ENCODE assay signal across 14 cellular contexts in the genomic region with DNA sequence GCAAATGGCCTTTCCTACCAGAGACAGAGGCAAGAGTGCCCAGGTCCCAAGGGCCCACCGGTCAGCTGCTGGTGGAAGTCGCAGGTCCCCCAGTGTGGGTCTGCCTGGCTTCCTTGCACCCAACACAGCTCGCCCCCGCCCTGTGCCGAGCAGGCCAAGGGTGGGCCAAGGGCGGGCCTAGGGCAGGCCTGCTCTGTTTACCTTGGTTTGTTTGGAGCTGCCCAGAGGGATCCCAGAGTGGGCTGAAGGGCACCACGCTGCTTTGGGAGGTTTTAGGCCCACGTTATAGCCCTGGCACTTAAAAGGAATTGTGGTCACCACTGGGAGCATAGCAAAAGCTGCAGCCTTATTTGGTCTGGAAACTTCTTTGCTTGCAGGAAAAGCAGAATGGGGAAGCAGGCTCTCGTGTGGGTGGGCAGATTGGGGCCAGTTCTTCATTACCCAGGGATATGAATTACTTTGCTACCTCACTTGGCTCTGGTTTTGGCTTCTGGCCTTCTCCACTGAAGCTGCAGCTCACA. TPM values are rescaled to one million over a fixed set of nuclear protein-coding genes. Genes with fewer than 3 reads are reported as not detected.
DNase-seq lines count a peak whose midpoint lies in the region; ATAC-seq and TF ChIP-seq lines count a peak whose summit lies in the region.
"Had no signal": no experiment of that assay in that cellular context is flagged by ENCODE, and none has a peak within 500 bp of the region (broad histone marks: within the 10 kb centered on the region; RNA-seq: fewer than 3 reads in every experiment).

No MANE protein-coding gene starts in this region.

- ATAC-seq in WTC11: peak; percentile 29; the same call in 1 of the 2 replicates
- ATAC-seq in left lobe of liver: peak; percentile 28
- ATAC-seq in GM19395 (IDR thresholded peaks at IDR 0.05; ENCODE audit: unreplicated experiment): no peak
- no peak for ATAC-seq in foreskin keratinocyte

- WGBS in testis, 2 donors: 49 to 57% methylated on average over 8 to 9 of the region's 9 CpGs

- TF ChIP-seq CTCF in WTC11 (IDR thresholded peaks at IDR 0.05): no peak
- TF ChIP-seq CTCF in testis (IDR thresholded peaks at IDR 0.05): no peak
- TF ChIP-seq CTCF in foreskin keratinocyte (conservative IDR thresholded peaks at IDR 0.05): no peak

- peaks cover 5% of the 10 kb centered on the region; the same call in 1 of the 2 replicates for H3K36me3 Mint-ChIP-seq in WTC11

- no peaks in the 10 kb centered on the region for H3K9me3 ChIP-seq in testis

- 0 out of 2 replicates have a peak, but pooled peaks cover 4% of the 10 kb centered on the region for H3K4me1 Mint-ChIP-seq in WTC11

- no peak overlapping the region for H3K4me3 ChIP-seq in testis

- CTCF ChIA-PET in WTC11 (lab: Charles Lee): interaction anchor here (0.6 to 1.5 kb wide), 5 partner anchors 14 to 144 kb away, joined by 3 to 4 read pairs (median 3); no protein-coding TSS in a partner anchor

- H3K4me1 ChIP-seq in testis (peaks cover 15% of the 10 kb centered on the region), foreskin keratinocyte (no peaks in the 10 kb centered on the region)

- H3K27ac ChIP-seq in testis (peak overlapping the region; percentile 76 to 81), foreskin keratinocyte (no peak overlapping the region)

- no peaks in the 10 kb centered on the region for H3K9me3 Mint-ChIP-seq in WTC11
- H3K9me3 Mint-ChIP-seq: activated T-helper 2 cell treated with anti-CD3 and anti-CD28 coated beads, Interferon-gamma antibody, Interleukin-2, Interleukin-4, amounts not matched to agents 10 μg/mL and 5 μg/mL and 100 μg/mL, durations not matched to agents 14 hours and 24 hours and 36 hours had no signal

- no peaks in the 10 kb centered on the region for H3K27me3 Mint-ChIP-seq in WTC11 (ENCODE audit: low read depth)

- no peaks in the 10 kb centered on the region for H3K36me3 ChIP-seq in testis (ENCODE audit: low read depth, missing control alignments)

- DNase-seq in Kasumi-1 (lab: John Stamatoyannopoulos, UW): peak; percentile 54 to 69
- DNase-seq in WTC11 (ENCODE audit: low spot score): no peak
- DNase-seq in left lobe of liver (ENCODE audit: low spot score): no peak
- DNase-seq in testis: peak; percentile 25
- no peak for DNase-seq in NCI-H510A (lab: John Stamatoyannopoulos, UW)
- DNase-seq in foreskin keratinocyte: no peak
- DNase-seq: activated CD4-positive, alpha-beta T cell treated with anti-CD3 and anti-CD28 coated beads for 1 hour; Karpas-422; NCI-H226 had no signal

- intact Hi-C loops in testis (cut with DNase I; ENCODE audit: low total_unique reads): no loop called here

- H3K4me3 Mint-ChIP-seq in WTC11: no peak overlapping the region

- no peak for TF ChIP-seq POLR2A in testis (IDR thresholded peaks at IDR 0.05)

- POLR2A ChIA-PET in WTC11 (lab: Charles Lee): no interaction called here

- H3K27me3 ChIP-seq in testis (no peaks in the 10 kb centered on the region), foreskin keratinocyte (peaks cover 16% of the 10 kb centered on the region)

- no peak overlapping the region; the same call in 1 of the 2 replicates for H3K27ac Mint-ChIP-seq in WTC11
- H3K27ac Mint-ChIP-seq: activated T-helper 2 cell treated with anti-CD3 and anti-CD28 coated beads, Interferon-gamma antibody, Interleukin-2, Interleukin-4, amounts not matched to agents 10 μg/mL and 5 μg/mL and 100 μg/mL, durations not matched to agents 14 hours and 24 hours and 36 hours had no signal

TF ChIP-seq in WTC11, 78 proteins besides CTCF, POLR2A, EP300 and RAD21:
- TF ChIP-seq, protein P1, sequence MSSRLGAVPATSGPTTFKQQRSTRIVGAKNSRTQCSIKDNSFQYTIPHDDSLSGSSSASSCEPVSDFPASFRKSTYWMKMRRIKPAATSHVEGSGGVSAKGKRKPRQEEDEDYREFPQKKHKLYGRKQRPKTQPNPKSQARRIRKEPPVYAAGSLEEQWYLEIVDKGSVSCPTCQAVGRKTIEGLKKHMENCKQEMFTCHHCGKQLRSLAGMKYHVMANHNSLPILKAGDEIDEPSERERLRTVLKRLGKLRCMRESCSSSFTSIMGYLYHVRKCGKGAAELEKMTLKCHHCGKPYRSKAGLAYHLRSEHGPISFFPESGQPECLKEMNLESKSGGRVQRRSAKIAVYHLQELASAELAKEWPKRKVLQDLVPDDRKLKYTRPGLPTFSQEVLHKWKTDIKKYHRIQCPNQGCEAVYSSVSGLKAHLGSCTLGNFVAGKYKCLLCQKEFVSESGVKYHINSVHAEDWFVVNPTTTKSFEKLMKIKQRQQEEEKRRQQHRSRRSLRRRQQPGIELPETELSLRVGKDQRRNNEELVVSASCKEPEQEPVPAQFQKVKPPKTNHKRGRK (CRISPR knock-in tag; IDR thresholded peaks at IDR 0.05; ENCODE audit: borderline replicate concordance): no peak
- TF ChIP-seq GRHL2 (CRISPR knock-in tag; IDR thresholded peaks at IDR 0.05; ENCODE audit: insufficient replicate concordance, severe bottlenecking): no peak

RNA-seq across cellular contexts. Expression of a gene that starts 38.0 kb away (rescaled TPM):
- total RNA-seq in WTC11 (2021) (not detected in 3 replicates), left lobe of liver (not detected), testis (not detected), foreskin keratinocyte (not detected in 2 replicates)
- polyA plus RNA-seq in testis (ENCODE audit: insufficient read depth, low read depth, low replicate concordance) (not detected), foreskin keratinocyte (not detected in 2 replicates)
- total RNA-seq: activated T-helper 2 cell treated with anti-CD3 and anti-CD28 coated beads, Interferon-gamma antibody, Interleukin-2, Interleukin-4, amounts not matched to agents 10 μg/mL and 5 μg/mL and 100 μg/mL, durations not matched to agents 14 hours and 24 hours and 36 hours; frontal cortex; lung microvascular endothelial cell; renal cortical epithelial cell had no signal

RNA-seq across cellular contexts. Expression of a gene that starts 39.1 kb away (rescaled TPM):
- total RNA-seq in WTC11 (2021): 17.8 to 22.5 TPM (median 19.3 TPM) in 3 replicates
- total RNA-seq in left lobe of liver: 14.8 TPM
- total RNA-seq in testis: 10 to 100 TPM; 42.6 to 47.1 TPM
- 68.9 TPM for polyA plus RNA-seq in testis (ENCODE audit: insufficient read depth, low read depth, low replicate concordance)
- total RNA-seq in foreskin keratinocyte: 10.8 and 13.0 TPM in 2 replicates
- 9.1 and 11.6 TPM in 2 replicates for polyA plus RNA-seq in foreskin keratinocyte

RNA-seq across cellular contexts. Expression of a gene that starts 39.2 kb away (rescaled TPM):
- 80.1 to 83.6 TPM (median 82.3 TPM) in 3 replicates for total RNA-seq in WTC11 (2021)
- 23.4 TPM for total RNA-seq in left lobe of liver
- 10 to 100 TPM; 43.2 to 45.0 TPM for total RNA-seq in testis
- polyA plus RNA-seq in testis (ENCODE audit: insufficient read depth, low read depth, low replicate concordance): 96.2 TPM
- total RNA-seq in foreskin keratinocyte: 75.4 and 95.3 TPM in 2 replicates
- 106 and 144 TPM in 2 replicates for polyA plus RNA-seq in foreskin keratinocyte

Comparison
In these comparisons a context has a peak if more than half of its experiments do, and no peak if none do; other contexts are left out.
1. DNase-seq: peak in Kasumi-1 (2 of 2) and testis (single experiment); none in WTC11 (single experiment), left lobe of liver (single experiment), NCI-H510A (single experiment) and foreskin keratinocyte (0 of 2).
2. ATAC-seq: peak in WTC11 (single experiment) and left lobe of liver (single experiment); none in GM19395 (single experiment) and foreskin keratinocyte (single experiment).